Comparison of ENCODE assay signal across 15 cellular contexts in the genomic region with DNA sequence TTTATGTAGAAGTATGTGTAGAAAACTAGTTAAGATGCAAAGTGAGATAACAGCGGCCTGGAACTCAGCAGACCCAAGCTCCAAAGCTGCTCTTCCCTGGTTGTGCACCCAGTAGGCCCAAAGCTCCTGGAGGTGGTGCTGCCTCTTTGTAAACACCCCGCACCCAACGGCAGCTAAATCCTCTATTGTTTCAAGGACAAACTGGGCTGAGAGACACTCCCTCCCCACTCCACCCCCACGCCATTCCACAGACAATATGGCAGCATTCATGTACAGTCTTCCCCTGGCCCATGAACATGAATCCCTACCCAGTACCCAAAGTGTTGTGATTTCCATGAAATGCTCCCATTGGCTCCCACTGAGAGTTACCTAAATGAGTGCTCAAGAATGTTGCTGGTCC.
"Had no signal": no experiment of that assay in that cellular context is flagged by ENCODE, and none has a peak within 500 bp of the region (broad histone marks: within the 10 kb centered on the region; RNA-seq: fewer than 3 reads in every experiment).

No MANE protein-coding gene starts in this region.

- H3K4me3 ChIP-seq: ascending aorta, mucosa of descending colon, psoas muscle, right lobe of liver, stomach had no signal

- H3K27me3 Mint-ChIP-seq: activated naive CD8-positive, alpha-beta T cell treated with anti-CD3 and anti-CD28 coated beads, Interleukin-2, amount 10 ng/mL, durations not matched to agents 7 days and 5 days had no signal

- ATAC-seq: foreskin keratinocyte, psoas muscle had no signal

- H3K4me1 ChIP-seq: ascending aorta, right lobe of liver had no signal

- H3K27ac ChIP-seq: ascending aorta, foreskin keratinocyte, psoas muscle, right lobe of liver, stomach, VCaP had no signal

- H3K4me3 Mint-ChIP-seq: activated naive CD8-positive, alpha-beta T cell treated with anti-CD3 and anti-CD28 coated beads, Interleukin-2, amount 10 ng/mL, durations not matched to agents 7 days and 5 days; activated T-cell treated with anti-CD3 and anti-CD28 coated beads, Interleukin-2, amount 50 U/mL, for 4 hours; nephron progenitor cell had no signal

- H3K9me3 ChIP-seq: ascending aorta, mucosa of descending colon, psoas muscle, right lobe of liver, stomach had no signal

- DNase-seq: activated CD4-positive, alpha-beta T cell treated with anti-CD3 and anti-CD28 coated beads for 48 hours; activated naive CD8-positive, alpha-beta T cell treated with anti-CD3 and anti-CD28 coated beads, Interleukin-2, amount 10 ng/mL, durations not matched to agents 7 days and 5 days; activated T-cell treated with anti-CD3 and anti-CD28 coated beads, Interleukin-2, amount 50 U/mL, for 4 hours; foreskin keratinocyte; mammary epithelial cell; mucosa of descending colon; nephron progenitor cell; psoas muscle; right lobe of liver; stimulated activated CD4-positive, alpha-beta T cell treated with anti-CD3 and anti-CD28 coated beads, Interleukin-12 subunit alpha, Interleukin-12 subunit beta, amount 100 ng/mL, for 4 hours; stimulated activated CD4-positive, alpha-beta T cell treated with anti-CD3 and anti-CD28 coated beads, Interleukin-2, amount 100 ng/mL, for 48 hours; stomach; SW 1271 had no signal

- H3K27me3 ChIP-seq: ascending aorta, foreskin keratinocyte, right lobe of liver, stomach had no signal

- H3K27ac Mint-ChIP-seq: nephron progenitor cell had no signal

- H3K9me3 Mint-ChIP-seq: activated naive CD8-positive, alpha-beta T cell treated with anti-CD3 and anti-CD28 coated beads, Interleukin-2, amount 10 ng/mL, durations not matched to agents 7 days and 5 days; activated T-cell treated with anti-CD3 and anti-CD28 coated beads, Interleukin-2, amount 50 U/mL, for 4 hours; nephron progenitor cell had no signal
